1 cellular context compared by ENCODE assay signal in the genomic region with DNA sequence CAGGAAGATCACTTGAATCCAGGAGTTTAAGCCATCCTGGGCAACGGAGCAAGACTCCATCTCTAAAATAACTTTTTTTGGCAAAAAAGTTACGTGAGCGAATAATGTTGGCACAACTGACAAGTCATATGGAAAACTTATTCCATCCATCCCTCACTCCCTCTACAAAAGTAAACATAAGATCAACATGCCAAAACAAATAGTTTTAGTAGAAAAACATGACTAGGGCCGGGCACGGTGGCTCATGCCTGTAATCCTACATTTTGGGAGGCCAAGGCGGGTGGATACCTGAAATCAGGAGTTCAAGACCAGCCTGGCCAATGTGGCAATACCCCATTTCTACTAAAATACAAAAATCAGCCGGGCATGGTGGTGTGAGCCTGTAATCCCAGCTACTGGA.
TF ChIP-seq lines count a peak whose summit lies in the region.

No MANE protein-coding gene starts in this region.

TF ChIP-seq in WTC11, 78 proteins besides CTCF, POLR2A, EP300 and RAD21 (continued from another document):
- TF ChIP-seq, protein P1, sequence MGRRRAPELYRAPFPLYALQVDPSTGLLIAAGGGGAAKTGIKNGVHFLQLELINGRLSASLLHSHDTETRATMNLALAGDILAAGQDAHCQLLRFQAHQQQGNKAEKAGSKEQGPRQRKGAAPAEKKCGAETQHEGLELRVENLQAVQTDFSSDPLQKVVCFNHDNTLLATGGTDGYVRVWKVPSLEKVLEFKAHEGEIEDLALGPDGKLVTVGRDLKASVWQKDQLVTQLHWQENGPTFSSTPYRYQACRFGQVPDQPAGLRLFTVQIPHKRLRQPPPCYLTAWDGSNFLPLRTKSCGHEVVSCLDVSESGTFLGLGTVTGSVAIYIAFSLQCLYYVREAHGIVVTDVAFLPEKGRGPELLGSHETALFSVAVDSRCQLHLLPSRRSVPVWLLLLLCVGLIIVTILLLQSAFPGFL (CRISPR knock-in tag; IDR thresholded peaks at IDR 0.05; ENCODE audit: borderline replicate concordance), result no peak
- TF ChIP-seq, protein P2, sequence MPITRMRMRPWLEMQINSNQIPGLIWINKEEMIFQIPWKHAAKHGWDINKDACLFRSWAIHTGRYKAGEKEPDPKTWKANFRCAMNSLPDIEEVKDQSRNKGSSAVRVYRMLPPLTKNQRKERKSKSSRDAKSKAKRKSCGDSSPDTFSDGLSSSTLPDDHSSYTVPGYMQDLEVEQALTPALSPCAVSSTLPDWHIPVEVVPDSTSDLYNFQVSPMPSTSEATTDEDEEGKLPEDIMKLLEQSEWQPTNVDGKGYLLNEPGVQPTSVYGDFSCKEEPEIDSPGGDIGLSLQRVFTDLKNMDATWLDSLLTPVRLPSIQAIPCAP (CRISPR knock-in tag; IDR thresholded peaks at IDR 0.05), result no peak
- TF ChIP-seq ZNF219 (CRISPR knock-in tag; IDR thresholded peaks at IDR 0.05; ENCODE audit: borderline replicate concordance) (no peak), TEAD4 (CRISPR knock-in tag; IDR thresholded peaks at IDR 0.05) (no peak), SMAD4 (CRISPR knock-in tag; IDR thresholded peaks at IDR 0.05) (no peak), NR1H2 (CRISPR knock-in tag; IDR thresholded peaks at IDR 0.05) (no peak), GRHL2 (CRISPR knock-in tag; IDR thresholded peaks at IDR 0.05; ENCODE audit: insufficient replicate concordance, severe bottlenecking) (no peak), SOX15 (CRISPR knock-in tag; IDR thresholded peaks at IDR 0.05) (no peak)
